8 cellular contexts compared by ENCODE assay signal in the genomic region with DNA sequence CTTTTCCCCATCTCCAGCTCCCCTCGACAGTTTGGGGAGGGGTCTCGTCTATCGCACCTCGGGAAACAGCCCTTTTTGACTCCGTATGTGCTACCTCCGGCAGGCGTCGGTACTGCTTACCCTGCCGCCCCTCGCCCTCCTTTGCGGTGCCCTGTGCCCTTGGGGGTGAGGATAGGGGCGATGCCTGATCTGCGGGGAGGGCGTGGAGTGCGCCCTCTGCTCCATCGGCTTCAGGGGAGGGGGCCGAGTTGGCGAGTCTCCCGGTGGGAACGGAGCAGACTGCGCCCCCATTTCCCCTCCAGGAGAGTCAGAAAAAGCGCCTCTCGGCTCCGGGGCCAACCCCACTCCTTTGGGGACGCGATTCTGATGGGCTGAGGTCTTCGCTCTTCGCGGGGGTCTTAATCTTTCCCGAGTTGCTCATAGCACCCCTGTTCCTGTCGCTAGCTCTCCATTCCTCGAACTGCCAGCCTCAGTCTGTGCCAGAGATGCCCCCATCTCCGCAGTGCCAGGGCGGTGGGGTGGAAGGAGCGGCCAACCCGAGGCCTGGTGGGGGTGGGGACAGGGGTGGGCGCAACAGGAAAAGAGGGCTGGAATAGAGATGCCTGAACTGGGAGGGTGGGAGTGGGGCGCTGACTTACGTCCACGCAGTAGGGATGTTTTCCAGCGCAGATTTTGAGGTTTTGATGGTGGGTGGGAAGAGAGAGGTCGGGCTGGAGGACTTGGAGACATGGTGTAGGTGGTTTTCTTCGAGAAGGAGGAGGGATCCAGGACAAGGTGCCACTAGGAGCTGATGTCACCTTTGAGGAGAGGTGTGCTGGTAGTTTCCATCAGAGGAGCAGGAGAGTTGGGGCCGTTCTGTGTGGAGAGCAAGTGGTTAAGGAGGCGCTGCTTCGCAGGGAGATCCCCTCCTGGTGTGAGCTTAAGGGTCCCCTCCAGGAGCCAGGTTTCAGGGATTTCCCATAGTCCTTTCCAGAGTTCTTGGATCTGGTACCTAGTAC. TPM values are rescaled to one million over a fixed set of nuclear protein-coding genes. Genes with fewer than 3 reads are reported as not detected.
A peak's percentile ranks its signal among the peaks of the same experiment; 100 is the strongest.
DNase-seq lines count a peak whose midpoint lies in the region; ATAC-seq and TF ChIP-seq lines count a peak whose summit lies in the region.

No MANE protein-coding gene starts in this region.

- H3K9me3 ChIP-seq in BE2C (peaks cover 4% of the 10 kb centered on the region; the same call in 1 of the 2 replicates), Panc1 (ENCODE audit: control insufficient read depth, insufficient read depth, low read depth, low read length) (no peaks in the 10 kb centered on the region), esophagus muscularis mucosa (no peaks in the 10 kb centered on the region)

- CTCF ChIA-PET in Panc1 (lab: Charles Lee), result interaction anchor here (1.3 kb wide), 1 partner anchor 12 kb away, joined by 16 read pairs; no protein-coding TSS in a partner anchor

- H3K4me1 ChIP-seq in BE2C (peaks cover 16% of the 10 kb centered on the region), Panc1 (ENCODE audit: control insufficient read depth, insufficient read depth, low read length) (peaks cover 5% of the 10 kb centered on the region), esophagus muscularis mucosa (peaks cover 20 to 22% (median 21%) of the 10 kb centered on the region in 4 donors)

- peak overlapping the region; percentile 57; the same call in 1 of the 2 replicates for H3K27ac ChIP-seq in Panc1 (ENCODE audit: low read length)
- H3K27ac ChIP-seq in esophagus muscularis mucosa (replicated peaks in 1 of 4), result peak overlapping the region in 2 of 4 donors; percentile 65 to 68

- H3K36me3 ChIP-seq in BE2C (peaks cover 15% of the 10 kb centered on the region), Panc1 (ENCODE audit: control insufficient read depth, insufficient read depth, low read length) (peaks cover 7% of the 10 kb centered on the region), esophagus muscularis mucosa (peaks cover 16 to 27% (median 23%) of the 10 kb centered on the region in 4 donors)

- H3K27me3 ChIP-seq in BE2C, result no peaks in the 10 kb centered on the region; the same call in 1 of the 2 replicates
- no peaks in the 10 kb centered on the region; the same call in 1 of the 2 replicates for H3K27me3 ChIP-seq in Panc1 (ENCODE audit: control insufficient read depth, insufficient read depth, low read length)
- peaks cover 0 to 8% (median 0%) of the 10 kb centered on the region in 4 donors for H3K27me3 ChIP-seq in esophagus muscularis mucosa

- POLR2A ChIA-PET in Panc1 (lab: Charles Lee), result interaction anchor here (0.7 kb wide), 1 partner anchor 599 kb away, joined by 5 read pairs; no protein-coding TSS in a partner anchor

- intact Hi-C loops in Panc1 (cut with micrococcal nuclease; ENCODE audit: unreplicated experiment), result no loop called here
- intact Hi-C loops in esophagus muscularis mucosa (cut with DNase I), result no loop called here

- no peak for TF ChIP-seq EP300 in esophagus muscularis mucosa (IDR thresholded peaks at IDR 0.05)

- peak overlapping the region; percentile 76 for H3K4me3 ChIP-seq in BE2C (ENCODE audit: low read depth, low read length)
- peak overlapping the region; percentile 53 to 66 for H3K4me3 ChIP-seq in Panc1 (ENCODE audit: low read depth in 2 of 2, low read length in 2 of 2)
- peak overlapping the region; percentile 58 to 77 (median 59) for H3K4me3 ChIP-seq in esophagus muscularis mucosa

- DNase-seq in BE2C (no peak), Panc1 (ENCODE audit: low read depth, low spot score) (no peak), esophagus muscularis mucosa (ENCODE audit: extremely low spot score) (no peak), omental fat pad (ENCODE audit: low spot score) (no peak), NCI-H2107 treated with DMSO at 0.1 percent for 48 hours (lab: John Stamatoyannopoulos, UW; ENCODE audit: unreplicated experiment) (no peak), T1000 (lab: John Stamatoyannopoulos, UW) (no peak)

- in situ Hi-C loops in Panc1 (cut with HindIII; ENCODE audit: low pct_unique_long_range_greater_than_20kb, low sequenced_read_pairs), result no loop called here

- ATAC-seq in GM21529 (IDR thresholded peaks at IDR 0.05; ENCODE audit: unreplicated experiment) (peak; percentile 26), Panc1 (peak; percentile 23; the same call in 1 of the 2 replicates), omental fat pad (ENCODE audit: low FRiP score) (peak; percentile 5), GM19351 (IDR thresholded peaks at IDR 0.05; ENCODE audit: unreplicated experiment) (no peak)

- no TSS peak for BruUV-seq in Panc1 (replicated peaks; lab: Mats Ljungman, UMichigan)

- TF ChIP-seq CTCF in BE2C (IDR thresholded peaks at IDR 0.05; ENCODE audit: low read depth, low read length) (0 out of 2 replicates have a peak, but pooled peaks have one; percentile 3), Panc1 (IDR thresholded peaks at IDR 0.05) (no peak), esophagus muscularis mucosa (IDR thresholded peaks at IDR 0.05) (no peak), omental fat pad (IDR thresholded peaks at IDR 0.05) (no peak)

- TF ChIP-seq POLR2A in esophagus muscularis mucosa (IDR thresholded peaks at IDR 0.05; ENCODE audit: low read depth), result no peak

- whole genome bisulfite sequencing in esophagus muscularis mucosa, result 18% methylated on average over 30 of the region's 46 CpGs

RNA-seq across cellular contexts. Expression of a gene that starts 0.7 kb away (rescaled TPM):
- polyA plus RNA-seq in BE2C (2012; ENCODE audit: insufficient read depth, insufficient read length, low read depth), result 3.7 TPM
- total RNA-seq in Panc1 (2021; ENCODE audit: unreplicated experiment), result 1.9 TPM
- 6.7 TPM for polyA plus RNA-seq in Panc1 (2012; ENCODE audit: insufficient read length)
- 1 to 10 TPM in 2 of 4 donors, under 1 TPM in 2; 0.42 to 1.6 (median 1.1) TPM for total RNA-seq in esophagus muscularis mucosa
- total RNA-seq in omental fat pad, result 1 to 10 TPM in 2 of 4 donors, under 1 TPM in 1, not detected in 1; 0.72 to 1.4 (median 1.2) TPM

RNA-seq across cellular contexts. Expression of a gene that starts 19.8 kb away (rescaled TPM):
- polyA plus RNA-seq in BE2C (2012; ENCODE audit: insufficient read depth, insufficient read length, low read depth), result 74.4 TPM
- 59.1 TPM for total RNA-seq in Panc1 (2021; ENCODE audit: unreplicated experiment)
- polyA plus RNA-seq in Panc1 (2012; ENCODE audit: insufficient read length), result 29.6 TPM
- total RNA-seq in esophagus muscularis mucosa, result 10 to 100 TPM; 69.0 to 93.9 (median 87.6) TPM
- 10 to 100 TPM; 69.2 to 75.8 (median 72.8) TPM for total RNA-seq in omental fat pad

RNA-seq across cellular contexts. Expression of a gene that starts 58.8 kb away (rescaled TPM):
- not detected for polyA plus RNA-seq in BE2C (2012; ENCODE audit: insufficient read depth, insufficient read length, low read depth)
- not detected for total RNA-seq in Panc1 (2021; ENCODE audit: unreplicated experiment)
- not detected for polyA plus RNA-seq in Panc1 (2012; ENCODE audit: insufficient read length)
- total RNA-seq in esophagus muscularis mucosa, result not detected
- total RNA-seq in omental fat pad, result not detected

RNA-seq across cellular contexts. Expression of a gene that starts 59.9 kb away (rescaled TPM):
- 45.1 TPM for polyA plus RNA-seq in BE2C (2012; ENCODE audit: insufficient read depth, insufficient read length, low read depth)
- total RNA-seq in Panc1 (2021; ENCODE audit: unreplicated experiment), result 27.5 TPM
- 25.4 TPM for polyA plus RNA-seq in Panc1 (2012; ENCODE audit: insufficient read length)
- 10 to 100 TPM; 28.2 to 51.2 (median 48.5) TPM for total RNA-seq in esophagus muscularis mucosa
- 10 to 100 TPM; 34.3 to 57.4 (median 41.6) TPM for total RNA-seq in omental fat pad
